13 cellular contexts compared by ENCODE assay signal in the genomic region with DNA sequence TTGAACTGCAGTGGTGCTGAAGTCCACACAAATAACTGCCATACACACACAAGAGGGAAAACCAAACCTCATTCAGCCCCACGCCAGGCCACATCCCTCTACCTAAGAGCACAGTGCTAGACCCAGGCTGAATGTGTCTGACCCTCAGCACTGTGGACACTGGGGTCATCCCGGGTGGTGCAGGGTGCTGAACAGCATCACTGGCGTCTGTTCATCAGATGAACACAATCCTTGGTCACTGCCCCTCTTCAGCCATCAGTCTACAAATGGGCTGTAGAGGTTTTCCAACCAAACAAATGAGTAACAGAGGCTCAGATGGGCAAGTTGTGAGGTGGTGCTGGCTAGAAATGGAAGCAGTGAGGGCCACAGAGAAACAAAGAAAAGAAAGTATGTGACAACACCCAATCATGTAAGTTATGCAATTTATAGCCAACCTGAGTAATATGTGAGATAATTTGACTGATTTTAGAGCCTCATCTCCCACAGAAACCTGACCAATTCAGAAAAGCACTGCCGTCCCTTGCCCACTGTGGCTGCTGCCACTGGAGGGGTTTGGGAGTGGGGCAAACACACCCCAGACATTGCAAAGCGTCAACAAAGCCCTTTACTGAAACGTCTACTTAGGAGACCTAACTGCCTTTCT. TPM values are rescaled to one million over a fixed set of nuclear protein-coding genes. Genes with fewer than 3 reads are reported as not detected.
A peak's percentile ranks its signal among the peaks of the same experiment; 100 is the strongest.
DNase-seq lines count a peak whose midpoint lies in the region; FAIRE-seq and TF ChIP-seq lines count a peak whose summit lies in the region.
"Had no signal": no experiment of that assay in that cellular context is flagged by ENCODE, and none has a peak within 500 bp of the region (broad histone marks: within the 10 kb centered on the region; RNA-seq: fewer than 3 reads in every experiment).

No MANE protein-coding gene starts in this region.

- no peak overlapping the region for H3K23ac ChIP-seq in H1 (ENCODE audit: insufficient read length)

- no peak for TF ChIP-seq EP300 in H1 (IDR thresholded peaks at IDR 0.05; ENCODE audit: borderline replicate concordance in 1 of 2, low read depth in 2 of 2, low read length in 2 of 2)

- no peak overlapping the region for H2BK20ac ChIP-seq in H1 (ENCODE audit: low read length)

- H3K18ac ChIP-seq in H1 (ENCODE audit: extremely low read depth, low read length), result no peak overlapping the region

- no peaks in the 10 kb centered on the region for H3K9me2 ChIP-seq in Karpas-422 (replicated peaks; ENCODE audit: insufficient read depth, low read length)
- H3K9me2 ChIP-seq: SK-N-SH had no signal

- TF ChIP-seq POLR2A in H1 (IDR thresholded peaks at IDR 0.05; ENCODE audit: control extremely low read depth in 1 of 2, low read depth in 2 of 2, low read length in 2 of 2), result no peak

- no peak for TF ChIP-seq CTCF in H1 (IDR thresholded peaks at IDR 0.05; ENCODE audit: control extremely low read depth in 1 of 3, insufficient read depth in 1 of 3, low read depth in 1 of 3, low read length in 3 of 3)
- TF ChIP-seq CTCF in progenitor cell of endocrine pancreas (IDR thresholded peaks at IDR 0.05; ENCODE audit: unreplicated experiment), result no peak

- DNase-seq in T-helper 2 cell treated with Interferon-gamma antibody and Interleukin-4, amounts not matched to agents 5 μg/mL and 100 μg/mL, for 36 hours (ENCODE audit: low spot score), result no peak
- DNase-seq in T-helper 2 cell (no peak), Karpas-422 (no peak), H1 (ENCODE audit: low read depth in 1 of 2, low spot score in 2 of 2) (no peak), progenitor cell of endocrine pancreas (ENCODE audit: low spot score, unreplicated experiment) (no peak), NCI-H2081 treated with DMSO at 0.1 percent for 48 hours (lab: John Stamatoyannopoulos, UW) (no peak), cerebellar cortex (ENCODE audit: low spot score) (no peak), NCI-H2029 (lab: John Stamatoyannopoulos, UW) (no peak)
- DNase-seq: NCI-H526 treated with DMSO at 0.1 percent for 48 hours, SK-N-SH had no signal

- H2AK5ac ChIP-seq in H1 (ENCODE audit: low read depth, low read length), result peak overlapping the region; percentile 88; the same call in 1 of the 2 replicates

- H3K27me3 ChIP-seq in Karpas-422 (ENCODE audit: low read length) (no peaks in the 10 kb centered on the region), H1 (replicated peaks in 1 of 4; ENCODE audit: control insufficient read depth in 3 of 4, extremely low read depth in 1 of 4, insufficient read depth in 3 of 4, low read length in 3 of 4) (no peaks in the 10 kb centered on the region)

- H2BK120ac ChIP-seq in H1 (replicated peaks; ENCODE audit: low read depth, low read length), result no peak overlapping the region

- no peak overlapping the region for H3K4ac ChIP-seq in H1 (replicated peaks; ENCODE audit: insufficient read length, low read depth, low read length)

- H4K8ac ChIP-seq in H1 (ENCODE audit: extremely low read depth, insufficient read depth, low read length), result no peak overlapping the region; the same call in 1 of the 2 replicates

- peaks cover 12% of the 10 kb centered on the region for H3K36me3 Mint-ChIP-seq in T-helper 2 cell treated with Interferon-gamma antibody and Interleukin-4, amounts not matched to agents 5 μg/mL and 100 μg/mL, for 36 hours (ENCODE audit: low read depth)
- peaks cover 4% of the 10 kb centered on the region for H3K36me3 Mint-ChIP-seq in progenitor cell of endocrine pancreas (ENCODE audit: insufficient read depth)

- H2BK12ac ChIP-seq in H1 (ENCODE audit: low read depth, low read length), result no peak overlapping the region

- no peak overlapping the region for H3K4me3 Mint-ChIP-seq in T-helper 2 cell treated with Interferon-gamma antibody and Interleukin-4, amounts not matched to agents 5 μg/mL and 100 μg/mL, for 36 hours
- no peak overlapping the region for H3K4me3 Mint-ChIP-seq in progenitor cell of endocrine pancreas (ENCODE audit: low read depth)

- no peak overlapping the region for H3K14ac ChIP-seq in H1 (ENCODE audit: insufficient read length)

- H3K23me2 ChIP-seq in H1 (ENCODE audit: low read depth, low read length), result no peaks in the 10 kb centered on the region

- peak overlapping the region; percentile 83 for H3K27ac ChIP-seq in Karpas-422 (ENCODE audit: low read length)
- H3K27ac ChIP-seq in H1 (ENCODE audit: low read depth, low read length), result no peak overlapping the region

- H2AFZ ChIP-seq in Karpas-422 (ENCODE audit: low read length) (no peak overlapping the region), H1 (ENCODE audit: low read length) (no peak overlapping the region)

- POLR2A ChIA-PET in H1 (lab: Charles Lee; ENCODE audit: partially characterized antibody), result interaction anchor here (0.6 to 3.6 kb wide), 6 partner anchors 9 to 51 kb away, joined by 3 to 19 read pairs (median 4); no protein-coding TSS in a partner anchor

- H3K9me3 ChIP-seq in Karpas-422 (ENCODE audit: low read length) (no peaks in the 10 kb centered on the region), H1 (ENCODE audit: insufficient read depth in 2 of 2, low read depth in 1 of 2, low read length in 1 of 2) (no peaks in the 10 kb centered on the region)
- H3K9me3 ChIP-seq: SK-N-SH had no signal

- H4K20me1 ChIP-seq in Karpas-422 (ENCODE audit: insufficient read depth, low read depth, low read length), result peaks cover 65% of the 10 kb centered on the region
- peaks cover 23 to 28% of the 10 kb centered on the region in 2 experiments for H4K20me1 ChIP-seq in H1 (replicated peaks in 1 of 2; ENCODE audit: control insufficient read depth in 1 of 2, insufficient read depth in 2 of 2, low read length in 2 of 2)

- H3K36me3 ChIP-seq in Karpas-422 (ENCODE audit: insufficient read depth, low read length), result peaks cover 11% of the 10 kb centered on the region; the same call in 1 of the 2 replicates
- no peaks in the 10 kb centered on the region for H3K36me3 ChIP-seq in H1 (ENCODE audit: control insufficient read depth in 2 of 4, insufficient read depth in 4 of 4, low read length in 3 of 4)

- H4K91ac ChIP-seq in H1 (replicated peaks; ENCODE audit: insufficient read length, low read length), result no peak overlapping the region

- H3K4me1 Mint-ChIP-seq in T-helper 2 cell treated with Interferon-gamma antibody and Interleukin-4, amounts not matched to agents 5 μg/mL and 100 μg/mL, for 36 hours (ENCODE audit: low read depth), result peaks cover 33% of the 10 kb centered on the region
- H3K4me1 Mint-ChIP-seq in progenitor cell of endocrine pancreas (ENCODE audit: low read depth), result peaks cover 27% of the 10 kb centered on the region

- H3K27me3 Mint-ChIP-seq in T-helper 2 cell treated with Interferon-gamma antibody and Interleukin-4, amounts not matched to agents 5 μg/mL and 100 μg/mL, for 36 hours (ENCODE audit: low read depth), result no peaks in the 10 kb centered on the region
- H3K27me3 Mint-ChIP-seq in progenitor cell of endocrine pancreas, result no peaks in the 10 kb centered on the region

- peaks cover 8% of the 10 kb centered on the region for H3K79me1 ChIP-seq in H1 (ENCODE audit: low read depth, low read length)

- peaks cover 100% of the 10 kb centered on the region for H3K79me2 ChIP-seq in Karpas-422 (ENCODE audit: low read length)
- H3K79me2 ChIP-seq in H1 (ENCODE audit: control insufficient read depth in 1 of 2, insufficient read depth in 2 of 2, low read length in 2 of 2), result peaks cover 48 to 99% of the 10 kb centered on the region in 2 experiments

- H3K9me3 Mint-ChIP-seq in T-helper 2 cell treated with Interferon-gamma antibody and Interleukin-4, amounts not matched to agents 5 μg/mL and 100 μg/mL, for 36 hours, result no peaks in the 10 kb centered on the region
- no peaks in the 10 kb centered on the region for H3K9me3 Mint-ChIP-seq in progenitor cell of endocrine pancreas (ENCODE audit: low read depth)

- FAIRE-seq in H1 (lab: Jason Lieb, UNC), result no peak
- FAIRE-seq: A204.1 had no signal

- peak overlapping the region; percentile 35; the same call in 1 of the 2 replicates for H2BK5ac ChIP-seq in H1 (ENCODE audit: low read depth, low read length)

- H3K4me3 ChIP-seq in Karpas-422 (ENCODE audit: low read length) (no peak overlapping the region), H1 (ENCODE audit: extremely low read depth in 1 of 4, insufficient read depth in 2 of 4, low read depth in 3 of 4, low read length in 4 of 4) (no peak overlapping the region)
- H3K4me3 ChIP-seq: skin epidermis had no signal

- WGBS in H1 (ENCODE audit: extremely low coverage in 1 of 2, insufficient coverage in 1 of 2, insufficient read length in 1 of 2, insufficient replicate concordance in 2 of 2, low coverage in 1 of 2, low lambda C conversion rate in 2 of 2, missing lambda C conversion rate in 1 of 2), 2 experiments, result 91% methylated on average over 6 of the region's 6 CpGs; no CpG with 5 or more reads in 1 of the 2 experiments

- H2BK15ac ChIP-seq in H1 (ENCODE audit: low read length), result no peak overlapping the region

- peak overlapping the region; percentile 9 for H3K27ac Mint-ChIP-seq in T-helper 2 cell treated with Interferon-gamma antibody and Interleukin-4, amounts not matched to agents 5 μg/mL and 100 μg/mL, for 36 hours
- peak overlapping the region; percentile 57 for H3K27ac Mint-ChIP-seq in progenitor cell of endocrine pancreas

- H3K56ac ChIP-seq in H1 (replicated peaks; ENCODE audit: insufficient read length, low read depth, low read length), result no peak overlapping the region

- no peak overlapping the region for H4K5ac ChIP-seq in H1 (ENCODE audit: insufficient read length, low read depth, low read length)

- CTCF ChIA-PET in H1 (lab: Charles Lee; ENCODE audit: partially characterized antibody), result interaction anchor here (1.0 kb wide), 1 partner anchor 11 kb away, joined by 3 read pairs; no protein-coding TSS in a partner anchor

- peaks cover 88% of the 10 kb centered on the region for H3K4me1 ChIP-seq in Karpas-422 (ENCODE audit: low read length)
- peaks cover 0 to 8% (median 4%) of the 10 kb centered on the region in 4 experiments; a peak in 4 of 7 replicates for H3K4me1 ChIP-seq in H1 (replicated peaks in 1 of 4; ENCODE audit: control insufficient read depth in 3 of 4, insufficient read depth in 4 of 4, low read length in 3 of 4)

- TF ChIP-seq RAD21 in H1 (IDR thresholded peaks at IDR 0.05 in 1 of 2, conservative IDR thresholded peaks at IDR 0.05 in 1 of 2; ENCODE audit: low read depth in 2 of 2, low read length in 2 of 2), result no peak

- H3K4me2 ChIP-seq in Karpas-422 (ENCODE audit: low read depth, low read length, poor library complexity, severe bottlenecking) (peak overlapping the region; percentile 28), H1 (ENCODE audit: insufficient read depth in 1 of 2, low read depth in 2 of 2, low read length in 2 of 2) (no peak overlapping the region)
- H3K4me2 ChIP-seq: SK-N-SH had no signal

- H3K9ac ChIP-seq in Karpas-422 (ENCODE audit: low read length) (peak overlapping the region; percentile 32), H1 (replicated peaks in 1 of 4; ENCODE audit: extremely low read depth in 1 of 4, low read depth in 3 of 4, low read length in 3 of 4) (0 out of 7 replicates have a peak overlapping the region, but pooled peaks of 1 of the 4 experiments have one; percentile 18)
- H3K9ac ChIP-seq: SK-N-SH had no signal

RNA-seq across cellular contexts. Expression of gene GNB1, which starts 27.9 kb away (rescaled TPM):
- 65.7 and 93.7 TPM in 2 replicates for total RNA-seq in Karpas-422 (2014; rRNA removed; shearing (Covaris generic); ENCODE audit: low replicate concordance)
- 382 and 394 TPM in 2 replicates for total RNA-seq in H1 (2021; fragmentation: NEBNext Ultra II Directional; extraction: Animal tissue kit (Norgen Biotek cat#: 25700))
- 343 and 372 TPM in 2 replicates for polyA plus RNA-seq in H1 (2011; rRNA removed)
- polyA plus RNA-seq in H1 (2011; cell fraction: cytosol; rRNA removed), result 391 TPM
- 286 TPM for polyA plus RNA-seq in H1 (2011; cell fraction: nucleus; rRNA removed)
- 256 to 341 TPM (median 318 TPM) in 4 replicates for polyA plus RNA-seq in H1 (2012, experiment 1 of 2)
- 110 TPM for polyA plus RNA-seq in H1 (2012, experiment 2 of 2)
- 180 TPM for polyA plus RNA-seq in H1 (2013, experiment 1 of 2)
- 186 TPM for polyA plus RNA-seq in H1 (2013, experiment 2 of 2)
- polyA minus RNA-seq in H1 (2011; rRNA and poly(A)+ RNA removed), result 482 and 536 TPM in 2 replicates
- 250 TPM for polyA minus RNA-seq in H1 (2011; cell fraction: cytosol; rRNA and poly(A)+ RNA removed)
- polyA minus RNA-seq in H1 (2011; cell fraction: nucleus; rRNA and poly(A)+ RNA removed), result 104 TPM
- 327 TPM in 2 replicates for total RNA-seq in progenitor cell of endocrine pancreas

RNA-seq across cellular contexts. Expression of gene CALML6, which starts 52.0 kb away (rescaled TPM):
- total RNA-seq in Karpas-422 (2014; rRNA removed; shearing (Covaris generic); ENCODE audit: low replicate concordance), result 0.32 TPM in 1 of 2 replicates, not detected in the other
- total RNA-seq in H1 (2021; fragmentation: NEBNext Ultra II Directional; extraction: Animal tissue kit (Norgen Biotek cat#: 25700)), result 0.92 and 1.3 TPM in 2 replicates
- 0.54 and 0.96 TPM in 2 replicates for polyA plus RNA-seq in H1 (2011; rRNA removed)
- 1.4 TPM for polyA plus RNA-seq in H1 (2011; cell fraction: cytosol; rRNA removed)
- 4.8 TPM for polyA plus RNA-seq in H1 (2011; cell fraction: nucleus; rRNA removed)
- polyA plus RNA-seq in H1 (2012, experiment 1 of 2), result 1.3 to 1.9 TPM (median 1.7 TPM) in 4 replicates
- 0.84 TPM for polyA plus RNA-seq in H1 (2012, experiment 2 of 2)
- polyA plus RNA-seq in H1 (2013, experiment 1 of 2), result 0.65 TPM
- 0.63 TPM for polyA plus RNA-seq in H1 (2013, experiment 2 of 2)
- polyA minus RNA-seq in H1 (2011; rRNA and poly(A)+ RNA removed), result 0.09 and 0.15 TPM in 2 replicates
- not detected for polyA minus RNA-seq in H1 (2011; cell fraction: cytosol; rRNA and poly(A)+ RNA removed)
- polyA minus RNA-seq in H1 (2011; cell fraction: nucleus; rRNA and poly(A)+ RNA removed), result 1.5 TPM
- 1.1 and 1.5 TPM in 2 replicates for total RNA-seq in progenitor cell of endocrine pancreas
- total RNA-seq: G401 had no signal

RNA-seq across cellular contexts. Expression of gene TMEM52, which starts 56.1 kb away (rescaled TPM):
- total RNA-seq in Karpas-422 (2014; rRNA removed; shearing (Covaris generic); ENCODE audit: low replicate concordance), result not detected in 2 replicates
- total RNA-seq in H1 (2021; fragmentation: NEBNext Ultra II Directional; extraction: Animal tissue kit (Norgen Biotek cat#: 25700)), result 14.6 and 15.0 TPM in 2 replicates
- polyA plus RNA-seq in H1 (2011; rRNA removed), result 30.2 and 46.3 TPM in 2 replicates
- polyA plus RNA-seq in H1 (2011; cell fraction: cytosol; rRNA removed), result 20.9 TPM
- polyA plus RNA-seq in H1 (2011; cell fraction: nucleus; rRNA removed), result 36.1 TPM
- 8.4 to 15.3 TPM (median 14.6 TPM) in 4 replicates for polyA plus RNA-seq in H1 (2012, experiment 1 of 2)
- polyA plus RNA-seq in H1 (2012, experiment 2 of 2), result 15.3 TPM
- 21.5 TPM for polyA plus RNA-seq in H1 (2013, experiment 1 of 2)
- polyA plus RNA-seq in H1 (2013, experiment 2 of 2), result 22.3 TPM
- 5.1 and 6.6 TPM in 2 replicates for polyA minus RNA-seq in H1 (2011; rRNA and poly(A)+ RNA removed)
- 6.2 TPM for polyA minus RNA-seq in H1 (2011; cell fraction: cytosol; rRNA and poly(A)+ RNA removed)
- 11.6 TPM for polyA minus RNA-seq in H1 (2011; cell fraction: nucleus; rRNA and poly(A)+ RNA removed)
- 1.8 and 1.9 TPM in 2 replicates for total RNA-seq in progenitor cell of endocrine pancreas
